8 cellular contexts compared by ENCODE assay signal in the genomic region with DNA sequence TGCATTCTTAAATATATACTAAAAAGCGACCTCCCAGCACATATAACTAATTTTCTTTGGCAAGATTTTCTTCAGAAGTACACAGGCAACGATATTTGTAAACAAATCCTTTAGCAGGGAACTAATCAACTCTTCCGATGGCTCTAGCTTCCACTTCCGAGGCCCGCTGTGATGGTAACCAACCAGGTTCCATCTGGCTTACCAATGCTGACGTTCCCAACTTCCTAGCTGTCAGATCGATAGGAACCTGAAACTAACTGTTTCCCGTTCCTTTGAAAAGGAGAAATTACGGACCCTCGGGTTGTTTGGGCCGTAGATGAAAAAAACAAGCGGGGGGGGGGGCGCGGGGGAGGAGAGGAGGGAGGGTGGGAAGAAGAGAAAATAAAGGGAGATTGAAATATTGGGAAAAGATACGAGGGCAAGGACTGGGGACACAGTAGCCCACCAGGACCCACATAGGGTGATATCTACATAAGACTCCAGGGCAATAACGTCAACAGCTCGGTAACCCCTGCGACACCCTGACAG. TPM values are rescaled to one million over a fixed set of nuclear protein-coding genes. Genes with fewer than 3 reads are reported as not detected.
DNase-seq lines count a peak whose midpoint lies in the region; ATAC-seq and TF ChIP-seq lines count a peak whose summit lies in the region.

No MANE protein-coding gene starts in this region.

- H3K4me3 ChIP-seq in NT2/D1 (ENCODE audit: insufficient read length, low read depth) (peak overlapping the region; percentile 94), adipocyte (ENCODE audit: low read length) (peak overlapping the region; percentile 95), left ventricle myocardium inferior (peak overlapping the region; percentile 98)

- intact Hi-C loops in CD4-positive, alpha-beta T cell (cut with DNase I, micrococcal nuclease), result loop anchor here (2.0 to 5.0 kb wide), 2 partner anchors 206 to 1101 kb away; partner anchors contain the start of gene PKN2 (in 2 of the 2)
- intact Hi-C loops in left ventricle myocardium inferior (cut with micrococcal nuclease), result no loop called here

- H3K9me3 Mint-ChIP-seq in CD4-positive, alpha-beta T cell, result no peaks in the 10 kb centered on the region

- peak in 3 of 10 experiments; percentile 12 to 21 (median 20) for DNase-seq in CD4-positive, alpha-beta T cell
- DNase-seq in NT2/D1 (ENCODE audit: low read depth, low spot score) (no peak), adipocyte (ENCODE audit: low read depth) (peak; percentile 77), left ventricle myocardium inferior (no peak), pons (ENCODE audit: low spot score) (peak; percentile 52), hepatic stellate cell (ENCODE audit: low spot score) (no peak)
- DNase-seq in activated CD8-positive, alpha-beta memory T cell treated with anti-CD3 and anti-CD28 coated beads for 24 hours, result no peak

- no peaks in the 10 kb centered on the region for H3K9me3 ChIP-seq in CD4-positive, alpha-beta T cell (ENCODE audit: control insufficient read depth, low read length)
- H3K9me3 ChIP-seq in NT2/D1 (ENCODE audit: insufficient read depth, low read length) (no peaks in the 10 kb centered on the region), adipocyte (ENCODE audit: control insufficient read depth, low read length) (no peaks in the 10 kb centered on the region), left ventricle myocardium inferior (replicated peaks) (no peaks in the 10 kb centered on the region)

- H3K4me1 ChIP-seq in NT2/D1 (ENCODE audit: insufficient read depth, insufficient read length), result no peaks in the 10 kb centered on the region
- peaks cover 17% of the 10 kb centered on the region for H3K4me1 ChIP-seq in adipocyte (ENCODE audit: control insufficient read depth, insufficient read depth, low read length)
- H3K4me1 ChIP-seq in left ventricle myocardium inferior, result peaks cover 44% of the 10 kb centered on the region

- peak overlapping the region; percentile 91 for H3K27ac Mint-ChIP-seq in CD4-positive, alpha-beta T cell

- no peaks in the 10 kb centered on the region for H3K27me3 Mint-ChIP-seq in CD4-positive, alpha-beta T cell

- H3K36me3 Mint-ChIP-seq in CD4-positive, alpha-beta T cell (ENCODE audit: low read depth), result peaks cover 51% of the 10 kb centered on the region

- H3K4me1 Mint-ChIP-seq in CD4-positive, alpha-beta T cell (ENCODE audit: low read depth), result peaks cover 53% of the 10 kb centered on the region

- no peak for TF ChIP-seq CTCF in CD4-positive, alpha-beta T cell (IDR thresholded peaks at IDR 0.05)
- no peak for TF ChIP-seq CTCF in left ventricle myocardium inferior (IDR thresholded peaks at IDR 0.05; ENCODE audit: borderline replicate concordance)

- CTCF ChIA-PET in CD4-positive, alpha-beta T cell (lab: Charles Lee), result no interaction called here

- ATAC-seq in CD4-positive, alpha-beta T cell (ENCODE audit: poor library complexity), result peak; percentile 27
- peak; percentile 38 for ATAC-seq in GM21717 (IDR thresholded peaks at IDR 0.05; ENCODE audit: unreplicated experiment)

- peak overlapping the region; percentile 96 for H3K4me3 Mint-ChIP-seq in CD4-positive, alpha-beta T cell

- H3K36me3 ChIP-seq in NT2/D1 (ENCODE audit: insufficient read depth, insufficient read length, low read length) (peaks cover 25% of the 10 kb centered on the region), adipocyte (ENCODE audit: control insufficient read depth, insufficient read depth, low read length, severe bottlenecking) (peaks cover 14% of the 10 kb centered on the region), left ventricle myocardium inferior (peaks cover 14% of the 10 kb centered on the region)

- H3K27me3 ChIP-seq in CD4-positive, alpha-beta T cell (ENCODE audit: control insufficient read depth, insufficient read depth, low read length), result no peaks in the 10 kb centered on the region
- H3K27me3 ChIP-seq in NT2/D1 (ENCODE audit: insufficient read depth, insufficient read length) (no peaks in the 10 kb centered on the region), adipocyte (replicated peaks; ENCODE audit: control insufficient read depth, insufficient read depth, low read length) (no peaks in the 10 kb centered on the region), left ventricle myocardium inferior (ENCODE audit: low read depth) (no peaks in the 10 kb centered on the region)

- POLR2A ChIA-PET in CD4-positive, alpha-beta T cell (lab: Charles Lee), result interaction anchor here (0.7 to 5.3 kb wide), 13 partner anchors 10 to 1977 kb away, joined by 3 to 39 read pairs (median 4); partner anchors contain the start of genes HS2ST1, PKN2 and SELENOF

- H3K9ac ChIP-seq in NT2/D1 (ENCODE audit: insufficient read length, low read depth) (peak overlapping the region; percentile 92), adipocyte (ENCODE audit: low read length) (peak overlapping the region; percentile 95)

- H3K27ac ChIP-seq in CD4-positive, alpha-beta T cell (ENCODE audit: low read depth, low read length), result peak overlapping the region; percentile 93
- peak overlapping the region; percentile 95 for H3K27ac ChIP-seq in left ventricle myocardium inferior (replicated peaks)

RNA-seq across cellular contexts. Expression of gene GTF2B, which starts 0.5 kb away (rescaled TPM):
- 10 to 100 TPM; 82.6 to 86.4 TPM for total RNA-seq in CD4-positive, alpha-beta T cell
- 12.6 TPM for total RNA-seq in left ventricle myocardium inferior

Comparison
In these comparisons a context has a peak if more than half of its experiments do, and no peak if none do; other contexts are left out.
1. DNase-seq: peak in adipocyte (single experiment) and pons (single experiment); none in NT2/D1 (single experiment), left ventricle myocardium inferior (single experiment), hepatic stellate cell (single experiment) and activated CD8-positive, alpha-beta memory T cell treated with anti-CD3 and anti-CD28 coated beads for 24 hours (single experiment).
2. Peak in every context shown above with its lines, with median percentiles within 50 percentile points of each other: H3K4me3 ChIP-seq.